1 cellular context compared by ENCODE assay signal in the genomic region with DNA sequence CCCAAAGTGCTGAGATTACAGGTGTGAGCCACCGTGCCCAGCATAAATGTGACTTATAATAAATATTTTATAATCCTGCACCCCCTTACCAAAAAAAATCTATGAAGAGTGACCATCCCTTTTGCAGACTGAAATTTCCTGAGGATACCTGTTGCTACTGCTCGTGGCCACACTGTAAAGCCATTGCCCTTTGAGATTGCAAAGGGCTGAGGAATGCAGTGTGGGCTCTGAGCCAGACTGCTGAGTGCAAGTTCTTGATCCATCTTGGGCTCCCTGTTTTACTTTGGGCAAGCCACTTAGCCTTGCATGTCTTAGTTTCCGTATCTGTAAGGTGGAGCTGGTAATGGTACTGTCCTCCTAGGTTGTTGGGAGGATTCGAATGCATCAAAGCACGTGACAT.
TF ChIP-seq lines count a peak whose summit lies in the region.

No MANE protein-coding gene starts in this region.

TF ChIP-seq in Ishikawa, 13 proteins besides CTCF, POLR2A, EP300 and RAD21 (continued from another document):
- TF ChIP-seq, protein P1, sequence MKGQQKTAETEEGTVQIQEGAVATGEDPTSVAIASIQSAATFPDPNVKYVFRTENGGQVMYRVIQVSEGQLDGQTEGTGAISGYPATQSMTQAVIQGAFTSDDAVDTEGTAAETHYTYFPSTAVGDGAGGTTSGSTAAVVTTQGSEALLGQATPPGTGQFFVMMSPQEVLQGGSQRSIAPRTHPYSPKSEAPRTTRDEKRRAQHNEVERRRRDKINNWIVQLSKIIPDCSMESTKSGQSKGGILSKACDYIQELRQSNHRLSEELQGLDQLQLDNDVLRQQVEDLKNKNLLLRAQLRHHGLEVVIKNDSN (IDR thresholded peaks at IDR 0.05) = no peak
- TF ChIP-seq CREB1 (IDR thresholded peaks at IDR 0.05; ENCODE audit: low read depth) (no peak), YY1 (IDR thresholded peaks at IDR 0.05; ENCODE audit: low read depth) (no peak), NFIC (IDR thresholded peaks at IDR 0.05) (peak; percentile 59), ZBTB7A (IDR thresholded peaks at IDR 0.05; ENCODE audit: low read depth) (no peak), FOXM1 (IDR thresholded peaks at IDR 0.05; ENCODE audit: borderline replicate concordance, low read depth) (no peak)
- TF ChIP-seq, protein P2, sequence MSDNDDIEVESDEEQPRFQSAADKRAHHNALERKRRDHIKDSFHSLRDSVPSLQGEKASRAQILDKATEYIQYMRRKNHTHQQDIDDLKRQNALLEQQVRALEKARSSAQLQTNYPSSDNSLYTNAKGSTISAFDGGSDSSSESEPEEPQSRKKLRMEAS (IDR thresholded peaks at IDR 0.05) = no peak
- TF ChIP-seq, protein P3, sequence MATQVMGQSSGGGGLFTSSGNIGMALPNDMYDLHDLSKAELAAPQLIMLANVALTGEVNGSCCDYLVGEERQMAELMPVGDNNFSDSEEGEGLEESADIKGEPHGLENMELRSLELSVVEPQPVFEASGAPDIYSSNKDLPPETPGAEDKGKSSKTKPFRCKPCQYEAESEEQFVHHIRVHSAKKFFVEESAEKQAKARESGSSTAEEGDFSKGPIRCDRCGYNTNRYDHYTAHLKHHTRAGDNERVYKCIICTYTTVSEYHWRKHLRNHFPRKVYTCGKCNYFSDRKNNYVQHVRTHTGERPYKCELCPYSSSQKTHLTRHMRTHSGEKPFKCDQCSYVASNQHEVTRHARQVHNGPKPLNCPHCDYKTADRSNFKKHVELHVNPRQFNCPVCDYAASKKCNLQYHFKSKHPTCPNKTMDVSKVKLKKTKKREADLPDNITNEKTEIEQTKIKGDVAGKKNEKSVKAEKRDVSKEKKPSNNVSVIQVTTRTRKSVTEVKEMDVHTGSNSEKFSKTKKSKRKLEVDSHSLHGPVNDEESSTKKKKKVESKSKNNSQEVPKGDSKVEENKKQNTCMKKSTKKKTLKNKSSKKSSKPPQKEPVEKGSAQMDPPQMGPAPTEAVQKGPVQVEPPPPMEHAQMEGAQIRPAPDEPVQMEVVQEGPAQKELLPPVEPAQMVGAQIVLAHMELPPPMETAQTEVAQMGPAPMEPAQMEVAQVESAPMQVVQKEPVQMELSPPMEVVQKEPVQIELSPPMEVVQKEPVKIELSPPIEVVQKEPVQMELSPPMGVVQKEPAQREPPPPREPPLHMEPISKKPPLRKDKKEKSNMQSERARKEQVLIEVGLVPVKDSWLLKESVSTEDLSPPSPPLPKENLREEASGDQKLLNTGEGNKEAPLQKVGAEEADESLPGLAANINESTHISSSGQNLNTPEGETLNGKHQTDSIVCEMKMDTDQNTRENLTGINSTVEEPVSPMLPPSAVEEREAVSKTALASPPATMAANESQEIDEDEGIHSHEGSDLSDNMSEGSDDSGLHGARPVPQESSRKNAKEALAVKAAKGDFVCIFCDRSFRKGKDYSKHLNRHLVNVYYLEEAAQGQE (IDR thresholded peaks at IDR 0.05; ENCODE audit: low read depth) = no peak
